8 cellular contexts compared by ENCODE assay signal in the genomic region with DNA sequence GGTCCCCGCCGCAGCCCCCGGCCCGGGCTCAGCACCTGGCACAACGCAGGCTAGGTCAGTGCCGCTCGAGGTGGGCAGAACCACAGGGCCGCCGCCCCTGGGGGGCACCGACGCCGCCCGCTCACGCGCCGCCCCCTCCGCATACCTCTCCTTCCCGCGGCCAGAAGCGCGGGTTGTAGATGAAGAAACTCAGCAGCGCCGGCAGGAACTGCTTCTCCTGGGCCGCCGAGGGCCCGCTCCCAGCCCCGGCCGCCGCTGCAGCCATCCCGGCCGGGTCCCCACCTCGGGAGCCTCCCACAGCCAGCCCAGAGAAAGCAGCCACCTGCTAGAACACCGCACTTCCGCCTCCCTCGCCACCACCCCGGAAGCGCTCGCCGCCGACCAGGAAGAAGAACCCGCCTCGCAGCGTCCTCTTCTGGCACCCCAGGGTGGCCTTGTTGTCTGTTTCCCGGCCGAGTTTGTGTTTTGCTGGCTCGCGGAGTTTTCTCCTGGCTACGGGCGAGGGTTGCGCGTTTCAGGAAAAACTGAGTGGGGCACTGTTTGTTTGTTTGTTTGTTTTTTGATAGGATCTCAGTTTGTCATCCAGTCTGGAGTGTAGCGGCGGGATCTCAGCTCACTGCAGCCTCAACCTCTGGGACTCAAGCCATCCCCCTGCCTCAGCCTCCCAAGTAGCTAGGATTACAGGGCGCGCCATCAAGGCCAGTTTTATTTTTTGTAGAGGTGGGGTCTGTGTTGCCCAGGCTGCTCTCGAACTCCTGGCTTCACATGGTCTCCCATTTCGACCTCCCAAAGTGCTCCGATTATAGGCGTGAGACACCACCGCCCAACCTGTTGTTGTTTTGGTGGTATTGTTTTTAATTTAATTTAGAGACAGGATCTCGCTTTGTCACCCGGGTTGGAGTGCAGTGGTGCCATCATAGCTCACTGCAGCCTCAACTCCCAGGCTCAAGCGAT. TPM values are rescaled to one million over a fixed set of nuclear protein-coding genes. Genes with fewer than 3 reads are reported as not detected.
DNase-seq lines count a peak whose midpoint lies in the region; ATAC-seq and TF ChIP-seq lines count a peak whose summit lies in the region.

No MANE protein-coding gene starts in this region.

- CTCF ChIA-PET in activated CD4-positive, alpha-beta T cell treated with anti-CD3 and anti-CD28 coated beads for 36 hours (lab: Charles Lee) = interaction anchor here (0.6 kb wide), 1 partner anchor 940 kb away, joined by 4 read pairs; no protein-coding TSS in a partner anchor

- POLR2A ChIA-PET in activated CD4-positive, alpha-beta T cell treated with anti-CD3 and anti-CD28 coated beads for 36 hours (lab: Charles Lee) = no interaction called here

- peaks cover 33% of the 10 kb centered on the region for H3K36me3 Mint-ChIP-seq in activated CD4-positive, alpha-beta T cell treated with anti-CD3 and anti-CD28 coated beads for 36 hours (ENCODE audit: low read depth)

- H3K27me3 Mint-ChIP-seq in activated CD4-positive, alpha-beta T cell treated with anti-CD3 and anti-CD28 coated beads for 36 hours = no peaks in the 10 kb centered on the region

- ATAC-seq in GM18909 (IDR thresholded peaks at IDR 0.05; ENCODE audit: poor library complexity, unreplicated experiment) (peak; percentile 99), HG03139 (IDR thresholded peaks at IDR 0.05; ENCODE audit: unreplicated experiment) (peak; percentile 99)
- ATAC-seq in activated CD4-positive, alpha-beta T cell treated with anti-CD3 and anti-CD28 coated beads for 36 hours = peak; percentile 97

- H3K4me3 Mint-ChIP-seq in activated CD4-positive, alpha-beta T cell treated with anti-CD3 and anti-CD28 coated beads for 36 hours = peak overlapping the region; percentile 98

- H3K9me3 Mint-ChIP-seq in activated CD4-positive, alpha-beta T cell treated with anti-CD3 and anti-CD28 coated beads for 36 hours (ENCODE audit: low read depth) = no peaks in the 10 kb centered on the region

- peak; percentile 46 to 49 for DNase-seq in AML-193 (lab: John Stamatoyannopoulos, UW)
- peak; percentile 88 for DNase-seq in NCI-H345 (lab: John Stamatoyannopoulos, UW)
- DNase-seq in activated CD4-positive, alpha-beta T cell treated with anti-CD3 and anti-CD28 coated beads for 36 hours = peak; percentile 93
- DNase-seq in choroid plexus epithelial cell (ENCODE audit: low read depth) = peak; percentile 76
- peak; percentile 88 for DNase-seq in left kidney (ENCODE audit: low read depth, low spot score)
- DNase-seq in stimulated activated CD4-positive, alpha-beta T cell treated with anti-CD3 and anti-CD28 coated beads, Interleukin-2, amount 100 ng/mL, for 24 hours = peak; percentile 87 to 88

- peak overlapping the region; percentile 82 for H3K4me3 ChIP-seq in choroid plexus epithelial cell (ENCODE audit: low read depth, low read length)

- TF ChIP-seq CTCF in choroid plexus epithelial cell (conservative IDR thresholded peaks at IDR 0.05; ENCODE audit: low read depth, low read length) = peak; percentile 47

- H3K4me1 Mint-ChIP-seq in activated CD4-positive, alpha-beta T cell treated with anti-CD3 and anti-CD28 coated beads for 36 hours = peaks cover 19% of the 10 kb centered on the region

- intact Hi-C loops in activated CD4-positive, alpha-beta T cell treated with anti-CD3 and anti-CD28 coated beads for 36 hours (cut with DNase I, micrococcal nuclease) = loop anchor here (1.0 to 5.0 kb wide), 7 partner anchors 100 to 855 kb away; a partner anchor contains a TSS

- H3K27ac Mint-ChIP-seq in activated CD4-positive, alpha-beta T cell treated with anti-CD3 and anti-CD28 coated beads for 36 hours = peak overlapping the region; percentile 97

RNA-seq across cellular contexts. Expression of a gene that starts 17.7 kb away (rescaled TPM):
- not detected for total RNA-seq in activated CD4-positive, alpha-beta T cell treated with anti-CD3 and anti-CD28 coated beads for 36 hours

Comparison
In these comparisons a context has a peak if more than half of its experiments do, and no peak if none do; other contexts are left out.
1. Peak in every context shown above with its lines: DNase-seq, ATAC-seq and H3K4me3 ChIP-seq.